Comparison of ENCODE assay signal across 20 cellular contexts in genomic region chr4:42610941-42611340, GRCh38.
"Had no signal": no experiment of that assay in that cellular context is flagged by ENCODE, and none has a peak within 500 bp of the region (broad histone marks: within the 10 kb centered on the region; RNA-seq: fewer than 3 reads in every experiment).

No MANE protein-coding gene starts in this region.

- DNase-seq: activated CD4-positive, alpha-beta T cell treated with anti-CD3 and anti-CD28 coated beads for 36 hours; activated CD4-positive, alpha-beta T cell treated with anti-CD3 and anti-CD28 coated beads, Interleukin-2, amount 50 U/mL, for 4 hours; activated CD8-positive, alpha-beta memory T cell treated with anti-CD3 and anti-CD28 coated beads for 24 hours; activated CD8-positive, alpha-beta memory T cell treated with anti-CD3 and anti-CD28 coated beads, Interleukin-2, amount 50 U/mL, for 4 hours; activated naive CD4-positive, alpha-beta T cell; activated T-cell treated with anti-CD3 and anti-CD28 coated beads, Interleukin-2, amount 50 U/mL, for 24 hours; colonic mucosa; dorsolateral prefrontal cortex; effector memory CD8-positive, alpha-beta T cell; retina; spleen; stimulated activated CD4-positive, alpha-beta T cell treated with anti-CD3 and anti-CD28 coated beads, Interleukin-4, amount 100 ng/mL, for 1 hour; stimulated activated naive CD8-positive, alpha-beta T cell treated with anti-CD3 and anti-CD28 coated beads, Interleukin-15, Interleukin-2, amounts not matched to agents 100 U/mL and 50 U/mL, for 24 hours; T-helper 1 cell; upper lobe of left lung had no signal

- H3K27me3 ChIP-seq: breast epithelium, colonic mucosa, dorsolateral prefrontal cortex, esophagus muscularis mucosa, spleen, upper lobe of left lung had no signal

- H3K27ac ChIP-seq: breast epithelium, colonic mucosa, esophagus muscularis mucosa, spleen, upper lobe of left lung had no signal

- H3K4me1 ChIP-seq: breast epithelium, colonic mucosa, spleen, upper lobe of left lung had no signal

- ATAC-seq: activated CD4-positive, alpha-beta T cell treated with anti-CD3 and anti-CD28 coated beads for 36 hours; activated T-helper 17 cell treated with anti-CD3 and anti-CD28 coated beads, Interleukin-2, amount 50 U/mL, for 72 hours; effector memory CD8-positive, alpha-beta T cell; left lobe of liver; natural killer cell treated with Interleukin-12 subunit alpha and Interleukin-12 subunit beta and Interleukin-15 and Interleukin-18, amount 100 ng/mL, for 72 hours; stimulated activated naive CD8-positive, alpha-beta T cell treated with anti-CD3 and anti-CD28 coated beads, Interleukin-15, Interleukin-2, amounts not matched to agents 100 U/mL and 50 U/mL, for 24 hours had no signal

- H3K36me3 ChIP-seq: breast epithelium, colonic mucosa had no signal

- H3K4me3 ChIP-seq: breast epithelium, colonic mucosa, dorsolateral prefrontal cortex, esophagus muscularis mucosa, spleen, upper lobe of left lung had no signal

- H3K9me3 ChIP-seq: breast epithelium, colonic mucosa, esophagus muscularis mucosa, spleen, upper lobe of left lung had no signal
